Comparison of ENCODE assay signal across 19 cellular contexts in genomic region chr14:50910495-50911420, GRCh38. TPM values are rescaled to one million over a fixed set of nuclear protein-coding genes. Genes with fewer than 3 reads are reported as not detected.
"Had no signal": no experiment of that assay in that cellular context is flagged by ENCODE, and none has a peak within 500 bp of the region (broad histone marks: within the 10 kb centered on the region; RNA-seq: fewer than 3 reads in every experiment).

No MANE protein-coding gene starts in this region.

- H3K4me3 ChIP-seq: tibial artery, vagina had no signal

- DNase-seq: activated CD4-positive, alpha-beta T cell treated with anti-CD3 and anti-CD28 coated beads for 1 hour; activated CD4-positive, alpha-beta T cell treated with anti-CD3 and anti-CD28 coated beads, Interleukin-2, amount 50 U/mL, for 4 hours; activated naive CD4-positive, alpha-beta T cell treated with Interleukin-2 at 50 U/mL for 16 hours; activated naive CD8-positive, alpha-beta T cell treated with anti-CD3 and anti-CD28 coated beads, Interleukin-2, amount 50 U/mL, for 24 hours; activated T-cell treated with anti-CD3 and anti-CD28 coated beads for 4 hours; aorta; dermis blood vessel endothelial cell; erythroblast; stimulated activated naive CD4-positive, alpha-beta T cell; T-helper 1 cell; T1000; tibial artery had no signal

- ATAC-seq: activated naive CD8-positive, alpha-beta T cell treated with anti-CD3 and anti-CD28 coated beads, Interleukin-2, amount 50 U/mL, for 24 hours had no signal

- H3K27me3 Mint-ChIP-seq: activated naive CD8-positive, alpha-beta T cell treated with anti-CD3 and anti-CD28 coated beads, Interleukin-2, amount 50 U/mL, for 24 hours had no signal

- H3K9me3 Mint-ChIP-seq: activated naive CD8-positive, alpha-beta T cell treated with anti-CD3 and anti-CD28 coated beads, Interleukin-2, amount 50 U/mL, for 24 hours; nephron had no signal

- H3K27ac Mint-ChIP-seq: activated naive CD8-positive, alpha-beta T cell treated with anti-CD3 and anti-CD28 coated beads, Interleukin-2, amount 50 U/mL, for 24 hours; nephron had no signal

- H3K4me3 Mint-ChIP-seq: activated naive CD8-positive, alpha-beta T cell treated with anti-CD3 and anti-CD28 coated beads, Interleukin-2, amount 50 U/mL, for 24 hours; nephron had no signal

- H3K4me1 Mint-ChIP-seq: activated naive CD8-positive, alpha-beta T cell treated with anti-CD3 and anti-CD28 coated beads, Interleukin-2, amount 50 U/mL, for 24 hours; nephron had no signal

- H3K27ac ChIP-seq: tibial artery, vagina had no signal

- H3K9me3 ChIP-seq: tibial artery, vagina had no signal

- H3K27me3 ChIP-seq: tibial artery, vagina had no signal

- H3K4me1 ChIP-seq: tibial artery, vagina had no signal

RNA-seq across cellular contexts. Expression of gene ABHD12B, which starts 38.9 kb away (rescaled TPM):
- total RNA-seq: aorta, dermis blood vessel endothelial cell, kidney epithelial cell, mesenteric fat pad, osteocyte, pulmonary artery endothelial cell, subcutaneous adipose tissue, vagina had no signal
